In the genomic region with DNA sequence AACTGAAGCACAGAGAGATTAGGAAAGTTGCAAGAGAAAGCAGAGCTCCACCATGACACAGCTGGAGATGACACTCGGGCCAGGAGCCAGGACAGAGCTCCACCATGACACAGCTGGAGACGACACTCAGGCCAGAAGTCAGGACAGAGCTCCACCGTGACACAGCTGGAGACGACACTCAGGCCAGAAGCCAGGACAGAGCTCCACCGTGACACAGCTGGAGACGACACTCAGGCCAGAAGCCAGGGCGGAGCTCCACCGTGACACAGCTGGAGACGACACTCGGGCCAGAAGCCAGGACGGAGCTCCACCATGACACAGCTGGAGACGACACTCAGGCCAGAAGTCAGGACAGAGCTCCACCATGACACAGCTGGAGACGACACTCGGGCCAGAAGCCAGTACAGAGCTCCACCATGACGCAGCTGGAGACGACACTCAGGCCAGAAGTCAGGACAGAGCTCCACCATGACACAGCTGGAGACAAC, we compare ENCODE assay signal across 5 cellular contexts. TPM values are rescaled to one million over a fixed set of nuclear protein-coding genes. Genes with fewer than 3 reads are reported as not detected.
"Had no signal": no experiment of that assay in that cellular context is flagged by ENCODE, and none has a peak within 500 bp of the region (broad histone marks: within the 10 kb centered on the region; RNA-seq: fewer than 3 reads in every experiment).

No MANE protein-coding gene starts in this region.

RNA-seq across cellular contexts. Expression of a gene that starts 13.1 kb away (rescaled TPM):
- total RNA-seq: GM23338, H1, H9, HT-29 had no signal
- polyA plus RNA-seq: GM23338, H1, IgD-negative memory B cell had no signal

RNA-seq across cellular contexts. Expression of a gene that starts 55.0 kb away (rescaled TPM):
- total RNA-seq: H9 had no signal
- polyA plus RNA-seq: GM23338 had no signal
